Comparison of ENCODE assay signal across 19 cellular contexts in the genomic region with DNA sequence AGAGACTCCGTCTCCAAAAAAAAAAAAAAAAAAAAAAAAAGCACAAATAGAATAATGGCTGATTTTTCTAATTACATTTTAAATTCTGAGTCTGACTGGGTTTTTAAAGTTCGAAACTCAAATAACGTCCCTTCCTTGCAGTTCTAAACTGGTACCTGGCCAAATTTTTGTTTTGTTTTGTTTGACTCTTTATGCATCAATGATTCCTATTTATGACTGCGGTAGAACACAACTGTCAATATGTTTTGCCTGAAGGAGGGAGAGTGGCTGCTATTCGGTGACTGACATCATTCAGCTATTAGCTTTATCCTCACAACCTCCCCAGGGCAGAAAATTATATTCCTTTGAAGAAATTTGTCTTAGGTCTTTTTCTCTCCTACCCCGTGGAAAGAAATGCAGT.
DNase-seq lines count a peak whose midpoint lies in the region; ATAC-seq and TF ChIP-seq lines count a peak whose summit lies in the region.
"Had no signal": no experiment of that assay in that cellular context is flagged by ENCODE, and none has a peak within 500 bp of the region (broad histone marks: within the 10 kb centered on the region; RNA-seq: fewer than 3 reads in every experiment).

No MANE protein-coding gene starts in this region.

- no peak overlapping the region for H3K27ac Mint-ChIP-seq in GM23338

- no peaks in the 10 kb centered on the region for H3K36me3 Mint-ChIP-seq in GM23338 (ENCODE audit: low read depth)

- H3K27me3 ChIP-seq in GM23338 (ENCODE audit: insufficient read depth): no peaks in the 10 kb centered on the region
- H3K27me3 ChIP-seq: ascending aorta, spleen had no signal

- TF ChIP-seq CTCF in GM23338 (conservative IDR thresholded peaks at IDR 0.05; ENCODE audit: low read depth in 2 of 2): no peak

- peaks cover 17% of the 10 kb centered on the region for H3K4me1 ChIP-seq in GM23338 (ENCODE audit: insufficient read depth)
- H3K4me1 ChIP-seq: ascending aorta, spleen had no signal

- H3K4me3 ChIP-seq in GM23338: no peak overlapping the region
- H3K4me3 ChIP-seq: ascending aorta, spleen had no signal

- no peak overlapping the region for H3K27ac ChIP-seq in GM23338 (ENCODE audit: low read depth)
- H3K27ac ChIP-seq: ascending aorta, spleen had no signal

- ATAC-seq in GM21367 (IDR thresholded peaks at IDR 0.05; ENCODE audit: unreplicated experiment) (no peak), HG02610 (IDR thresholded peaks at IDR 0.05; ENCODE audit: unreplicated experiment) (no peak), GM23338 (no peak)
- ATAC-seq: activated CD4-positive, CD25-positive, alpha-beta regulatory T cell treated with anti-CD3 and anti-CD28 coated beads, Interleukin-2, amount 50 U/mL, for 24 hours; esophagus mucosa had no signal

- H3K36me3 ChIP-seq in GM23338 (ENCODE audit: insufficient read depth): no peaks in the 10 kb centered on the region
- H3K36me3 ChIP-seq: ascending aorta, spleen had no signal

- H4K20me1 ChIP-seq in GM23338 (replicated peaks; ENCODE audit: insufficient read depth): no peaks in the 10 kb centered on the region

- DNase-seq in SHP77 (lab: John Stamatoyannopoulos, UW): peak; percentile 11 to 27
- no peak for DNase-seq in SHP77 treated with DMSO at 0.1 percent for 48 hours (lab: John Stamatoyannopoulos, UW)
- peak; percentile 53 for DNase-seq in NCI-H146 treated with DMSO at 0.1 percent for 48 hours (lab: John Stamatoyannopoulos, UW; ENCODE audit: unreplicated experiment)
- DNase-seq in NCI-H748 (lab: John Stamatoyannopoulos, UW; ENCODE audit: unreplicated experiment): peak; percentile 64
- no peak for DNase-seq in NCI-H2081 treated with DMSO at 0.1 percent for 48 hours (lab: John Stamatoyannopoulos, UW)
- DNase-seq in GM23338 (ENCODE audit: low spot score): no peak
- DNase-seq: activated naive CD4-positive, alpha-beta T cell treated with anti-CD3 and anti-CD28 coated beads, Interleukin-2, amount 50 U/mL, for 16 hours; activated T-cell treated with anti-CD3 and anti-CD28 coated beads, Interleukin-2, amount 50 U/mL, for 48 hours; C1 segment of cervical spinal cord; spleen; stimulated activated CD8-positive, alpha-beta memory T cell treated with anti-CD3 and anti-CD28 coated beads, Interleukin-4, amount 100 ng/mL, for 48 hours; substantia nigra; T1000 had no signal

- H3K4me2 ChIP-seq in GM23338: no peak overlapping the region

- no peaks in the 10 kb centered on the region; the same call in 2 of the 3 replicates for H3K9me3 Mint-ChIP-seq in GM23338
- H3K9me3 Mint-ChIP-seq: central memory CD8-positive, alpha-beta T cell had no signal

- no peaks in the 10 kb centered on the region for H3K27me3 Mint-ChIP-seq in GM23338 (ENCODE audit: insufficient read depth, low read depth, poor library complexity)
- H3K27me3 Mint-ChIP-seq: central memory CD8-positive, alpha-beta T cell had no signal

- H3K79me2 ChIP-seq in GM23338 (replicated peaks; ENCODE audit: insufficient read depth): no peaks in the 10 kb centered on the region

- H3K4me1 Mint-ChIP-seq in GM23338: peaks cover 18% of the 10 kb centered on the region; the same call in 2 of the 3 replicates
- H3K4me1 Mint-ChIP-seq: central memory CD8-positive, alpha-beta T cell had no signal

- no peaks in the 10 kb centered on the region for H3F3A ChIP-seq in GM23338 (replicated peaks; ENCODE audit: low read depth)

- H2AFZ ChIP-seq in GM23338: no peak overlapping the region

- no peaks in the 10 kb centered on the region for H3K9me2 ChIP-seq in GM23338 (ENCODE audit: insufficient read depth)

- H3K4me3 Mint-ChIP-seq in GM23338: no peak overlapping the region
- H3K4me3 Mint-ChIP-seq: central memory CD8-positive, alpha-beta T cell had no signal

TF ChIP-seq in GM23338, 12 proteins besides CTCF, POLR2A, EP300 and RAD21 (continues in another document):
- no peak for TF ChIP-seq ZNF331 (CRISPR knock-in tag; IDR thresholded peaks at IDR 0.05; ENCODE audit: low read depth)
- no peak for TF ChIP-seq POLR2AphosphoS5 (IDR thresholded peaks at IDR 0.05; ENCODE audit: low read depth)
- no peak for TF ChIP-seq EZH2 (IDR thresholded peaks at IDR 0.05; ENCODE audit: low read depth, unreplicated experiment)
- TF ChIP-seq, protein P1, sequence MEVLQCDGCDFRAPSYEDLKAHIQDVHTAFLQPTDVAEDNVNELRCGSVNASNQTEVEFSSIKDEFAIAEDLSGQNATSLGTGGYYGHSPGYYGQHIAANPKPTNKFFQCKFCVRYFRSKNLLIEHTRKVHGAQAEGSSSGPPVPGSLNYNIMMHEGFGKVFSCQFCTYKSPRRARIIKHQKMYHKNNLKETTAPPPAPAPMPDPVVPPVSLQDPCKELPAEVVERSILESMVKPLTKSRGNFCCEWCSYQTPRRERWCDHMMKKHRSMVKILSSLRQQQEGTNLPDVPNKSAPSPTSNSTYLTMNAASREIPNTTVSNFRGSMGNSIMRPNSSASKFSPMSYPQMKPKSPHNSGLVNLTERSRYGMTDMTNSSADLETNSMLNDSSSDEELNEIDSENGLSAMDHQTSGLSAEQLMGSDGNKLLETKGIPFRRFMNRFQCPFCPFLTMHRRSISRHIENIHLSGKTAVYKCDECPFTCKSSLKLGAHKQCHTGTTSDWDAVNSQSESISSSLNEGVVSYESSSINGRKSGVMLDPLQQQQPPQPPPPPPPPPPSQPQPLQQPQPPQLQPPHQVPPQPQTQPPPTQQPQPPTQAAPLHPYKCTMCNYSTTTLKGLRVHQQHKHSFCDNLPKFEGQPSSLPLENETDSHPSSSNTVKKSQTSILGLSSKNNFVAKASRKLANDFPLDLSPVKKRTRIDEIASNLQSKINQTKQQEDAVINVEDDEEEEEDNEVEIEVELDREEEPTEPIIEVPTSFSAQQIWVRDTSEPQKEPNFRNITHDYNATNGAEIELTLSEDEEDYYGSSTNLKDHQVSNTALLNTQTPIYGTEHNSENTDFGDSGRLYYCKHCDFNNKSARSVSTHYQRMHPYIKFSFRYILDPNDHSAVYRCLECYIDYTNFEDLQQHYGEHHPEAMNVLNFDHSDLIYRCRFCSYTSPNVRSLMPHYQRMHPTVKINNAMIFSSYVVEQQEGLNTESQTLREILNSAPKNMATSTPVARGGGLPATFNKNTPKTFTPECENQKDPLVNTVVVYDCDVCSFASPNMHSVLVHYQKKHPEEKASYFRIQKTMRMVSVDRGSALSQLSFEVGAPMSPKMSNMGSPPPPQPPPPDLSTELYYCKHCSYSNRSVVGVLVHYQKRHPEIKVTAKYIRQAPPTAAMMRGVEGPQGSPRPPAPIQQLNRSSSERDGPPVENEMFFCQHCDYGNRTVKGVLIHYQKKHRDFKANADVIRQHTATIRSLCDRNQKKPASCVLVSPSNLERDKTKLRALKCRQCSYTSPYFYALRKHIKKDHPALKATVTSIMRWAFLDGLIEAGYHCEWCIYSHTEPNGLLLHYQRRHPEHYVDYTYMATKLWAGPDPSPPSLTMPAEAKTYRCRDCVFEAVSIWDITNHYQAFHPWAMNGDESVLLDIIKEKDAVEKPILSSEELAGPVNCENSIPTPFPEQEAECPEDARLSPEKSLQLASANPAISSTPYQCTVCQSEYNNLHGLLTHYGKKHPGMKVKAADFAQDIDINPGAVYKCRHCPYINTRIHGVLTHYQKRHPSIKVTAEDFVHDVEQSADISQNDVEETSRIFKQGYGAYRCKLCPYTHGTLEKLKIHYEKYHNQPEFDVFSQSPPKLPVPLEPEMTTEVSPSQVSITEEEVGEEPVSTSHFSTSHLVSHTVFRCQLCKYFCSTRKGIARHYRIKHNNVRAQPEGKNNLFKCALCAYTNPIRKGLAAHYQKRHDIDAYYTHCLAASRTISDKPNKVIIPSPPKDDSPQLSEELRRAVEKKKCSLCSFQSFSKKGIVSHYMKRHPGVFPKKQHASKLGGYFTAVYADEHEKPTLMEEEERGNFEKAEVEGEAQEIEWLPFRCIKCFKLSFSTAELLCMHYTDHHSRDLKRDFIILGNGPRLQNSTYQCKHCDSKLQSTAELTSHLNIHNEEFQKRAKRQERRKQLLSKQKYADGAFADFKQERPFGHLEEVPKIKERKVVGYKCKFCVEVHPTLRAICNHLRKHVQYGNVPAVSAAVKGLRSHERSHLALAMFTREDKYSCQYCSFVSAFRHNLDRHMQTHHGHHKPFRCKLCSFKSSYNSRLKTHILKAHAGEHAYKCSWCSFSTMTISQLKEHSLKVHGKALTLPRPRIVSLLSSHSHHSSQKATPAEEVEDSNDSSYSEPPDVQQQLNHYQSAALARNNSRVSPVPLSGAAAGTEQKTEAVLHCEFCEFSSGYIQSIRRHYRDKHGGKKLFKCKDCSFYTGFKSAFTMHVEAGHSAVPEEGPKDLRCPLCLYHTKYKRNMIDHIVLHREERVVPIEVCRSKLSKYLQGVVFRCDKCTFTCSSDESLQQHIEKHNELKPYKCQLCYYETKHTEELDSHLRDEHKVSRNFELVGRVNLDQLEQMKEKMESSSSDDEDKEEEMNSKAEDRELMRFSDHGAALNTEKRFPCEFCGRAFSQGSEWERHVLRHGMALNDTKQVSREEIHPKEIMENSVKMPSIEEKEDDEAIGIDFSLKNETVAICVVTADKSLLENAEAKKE (CRISPR knock-in tag; IDR thresholded peaks at IDR 0.05): no peak
- no peak for TF ChIP-seq ZNF114 (CRISPR knock-in tag; IDR thresholded peaks at IDR 0.05)
- no peak for TF ChIP-seq STAT1 (IDR thresholded peaks at IDR 0.05; ENCODE audit: unreplicated experiment)
- TF ChIP-seq, protein P2, sequence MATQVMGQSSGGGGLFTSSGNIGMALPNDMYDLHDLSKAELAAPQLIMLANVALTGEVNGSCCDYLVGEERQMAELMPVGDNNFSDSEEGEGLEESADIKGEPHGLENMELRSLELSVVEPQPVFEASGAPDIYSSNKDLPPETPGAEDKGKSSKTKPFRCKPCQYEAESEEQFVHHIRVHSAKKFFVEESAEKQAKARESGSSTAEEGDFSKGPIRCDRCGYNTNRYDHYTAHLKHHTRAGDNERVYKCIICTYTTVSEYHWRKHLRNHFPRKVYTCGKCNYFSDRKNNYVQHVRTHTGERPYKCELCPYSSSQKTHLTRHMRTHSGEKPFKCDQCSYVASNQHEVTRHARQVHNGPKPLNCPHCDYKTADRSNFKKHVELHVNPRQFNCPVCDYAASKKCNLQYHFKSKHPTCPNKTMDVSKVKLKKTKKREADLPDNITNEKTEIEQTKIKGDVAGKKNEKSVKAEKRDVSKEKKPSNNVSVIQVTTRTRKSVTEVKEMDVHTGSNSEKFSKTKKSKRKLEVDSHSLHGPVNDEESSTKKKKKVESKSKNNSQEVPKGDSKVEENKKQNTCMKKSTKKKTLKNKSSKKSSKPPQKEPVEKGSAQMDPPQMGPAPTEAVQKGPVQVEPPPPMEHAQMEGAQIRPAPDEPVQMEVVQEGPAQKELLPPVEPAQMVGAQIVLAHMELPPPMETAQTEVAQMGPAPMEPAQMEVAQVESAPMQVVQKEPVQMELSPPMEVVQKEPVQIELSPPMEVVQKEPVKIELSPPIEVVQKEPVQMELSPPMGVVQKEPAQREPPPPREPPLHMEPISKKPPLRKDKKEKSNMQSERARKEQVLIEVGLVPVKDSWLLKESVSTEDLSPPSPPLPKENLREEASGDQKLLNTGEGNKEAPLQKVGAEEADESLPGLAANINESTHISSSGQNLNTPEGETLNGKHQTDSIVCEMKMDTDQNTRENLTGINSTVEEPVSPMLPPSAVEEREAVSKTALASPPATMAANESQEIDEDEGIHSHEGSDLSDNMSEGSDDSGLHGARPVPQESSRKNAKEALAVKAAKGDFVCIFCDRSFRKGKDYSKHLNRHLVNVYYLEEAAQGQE (IDR thresholded peaks at IDR 0.05; ENCODE audit: unreplicated experiment): no peak
- TF ChIP-seq NANOG (IDR thresholded peaks at IDR 0.05; ENCODE audit: borderline replicate concordance): no peak

Comparison
In these comparisons a context has a peak if more than half of its experiments do, and no peak if none do; other contexts are left out.
1. DNase-seq: peak in SHP77 (2 of 2), NCI-H146 treated with DMSO at 0.1 percent for 48 hours (single experiment) and NCI-H748 (single experiment); none in SHP77 treated with DMSO at 0.1 percent for 48 hours (single experiment), NCI-H2081 treated with DMSO at 0.1 percent for 48 hours (single experiment) and GM23338 (single experiment).